In the genomic region with DNA sequence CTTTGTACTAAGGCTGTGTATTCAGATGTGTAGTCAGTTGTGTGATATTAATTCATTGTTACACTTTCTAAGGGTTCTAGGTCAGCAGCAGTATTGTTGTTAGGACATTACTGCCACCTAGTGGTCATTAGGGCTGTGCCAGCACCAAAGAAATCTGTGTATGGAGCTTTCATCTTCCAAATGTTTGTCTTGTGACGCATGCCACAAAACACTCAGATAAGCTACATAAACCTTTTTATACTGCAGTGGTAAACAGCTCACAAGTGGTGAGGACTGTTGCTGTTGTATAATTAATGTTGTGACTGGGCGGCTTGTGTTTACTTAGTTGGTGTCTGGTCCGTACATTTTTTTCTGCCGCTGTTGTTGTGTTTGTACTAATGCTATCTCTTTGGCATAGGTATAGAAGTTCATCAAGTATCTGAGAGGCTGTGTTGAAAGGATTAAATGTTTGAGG, we compare ENCODE assay signal across 8 cellular contexts. TPM values are rescaled to one million over a fixed set of nuclear protein-coding genes. Genes with fewer than 3 reads are reported as not detected.
DNase-seq lines count a peak whose midpoint lies in the region; ATAC-seq and TF ChIP-seq lines count a peak whose summit lies in the region.

No MANE protein-coding gene starts in this region.

- peak; percentile 67 for ATAC-seq in GM18519 (IDR thresholded peaks at IDR 0.05; ENCODE audit: low FRiP score, unreplicated experiment)
- ATAC-seq in HG03354 (IDR thresholded peaks at IDR 0.05; ENCODE audit: poor library complexity, severe bottlenecking, unreplicated experiment) = peak; percentile 63
- ATAC-seq in activated CD8-positive, alpha-beta T cell treated with anti-CD3 and anti-CD28 coated beads for 36 hours = peak; percentile 25
- peak; percentile 95 for ATAC-seq in mucosa of descending colon
- peak; percentile 44 for ATAC-seq in stimulated activated naive CD8-positive, alpha-beta T cell treated with anti-CD3 and anti-CD28 coated beads, Interleukin-15, Interleukin-2, amounts not matched to agents 100 U/mL and 50 U/mL, for 24 hours

- peaks cover 5% of the 10 kb centered on the region for H3K9me3 Mint-ChIP-seq in activated CD8-positive, alpha-beta T cell treated with anti-CD3 and anti-CD28 coated beads for 36 hours
- H3K9me3 Mint-ChIP-seq in endodermal cell = no peaks in the 10 kb centered on the region

- peaks cover 8% of the 10 kb centered on the region for H3K36me3 Mint-ChIP-seq in activated CD8-positive, alpha-beta T cell treated with anti-CD3 and anti-CD28 coated beads for 36 hours (ENCODE audit: low read depth)
- no peaks in the 10 kb centered on the region for H3K36me3 Mint-ChIP-seq in endodermal cell (ENCODE audit: low read depth)

- H3K4me3 ChIP-seq in endodermal cell (ENCODE audit: low read length) (no peak overlapping the region), mucosa of descending colon (no peak overlapping the region)

- DNase-seq in AG20443 (ENCODE audit: low spot score) (peak; percentile 80), NCI-H69 (lab: John Stamatoyannopoulos, UW) (peak; percentile 74), endodermal cell (peak; percentile 82), mucosa of descending colon (peak in 1 of 3 donors; percentile 89)
- DNase-seq in activated CD8-positive, alpha-beta T cell treated with anti-CD3 and anti-CD28 coated beads for 36 hours = peak; percentile 79
- peak; percentile 62 for DNase-seq in stimulated activated naive CD8-positive, alpha-beta T cell treated with anti-CD3 and anti-CD28 coated beads, Interleukin-15, Interleukin-2, amounts not matched to agents 100 U/mL and 50 U/mL, for 24 hours

- no peak overlapping the region for H3K9ac ChIP-seq in endodermal cell (ENCODE audit: extremely low read depth, low read length, poor library complexity, severe bottlenecking)

- H3K27me3 ChIP-seq in endodermal cell (ENCODE audit: control insufficient read depth, insufficient read depth, low read length, poor library complexity, severe bottlenecking) = no peaks in the 10 kb centered on the region

- peaks cover 83% of the 10 kb centered on the region for H3K4me1 Mint-ChIP-seq in activated CD8-positive, alpha-beta T cell treated with anti-CD3 and anti-CD28 coated beads for 36 hours (ENCODE audit: low read depth)
- H3K4me1 Mint-ChIP-seq in endodermal cell = peaks cover 20% of the 10 kb centered on the region

- H3K4me1 ChIP-seq in endodermal cell (ENCODE audit: control insufficient read depth, insufficient read depth, low read length) = peaks cover 14% of the 10 kb centered on the region
- peaks cover 5% of the 10 kb centered on the region for H3K4me1 ChIP-seq in mucosa of descending colon (ENCODE audit: low read depth)

- H3K9me3 ChIP-seq in endodermal cell (ENCODE audit: control insufficient read depth, low read length) (no peaks in the 10 kb centered on the region), mucosa of descending colon (no peaks in the 10 kb centered on the region)

- no peaks in the 10 kb centered on the region for H3K27me3 Mint-ChIP-seq in activated CD8-positive, alpha-beta T cell treated with anti-CD3 and anti-CD28 coated beads for 36 hours
- H3K27me3 Mint-ChIP-seq in endodermal cell (ENCODE audit: insufficient read depth) = no peaks in the 10 kb centered on the region

- WGBS in endodermal cell (ENCODE audit: insufficient coverage in 1 of 2, insufficient read length in 1 of 2), 2 experiments = 56% methylated on average over 4 of the region's 4 CpGs; no CpG with 5 or more reads in 1 of the 2 experiments

- TF ChIP-seq CTCF in activated CD8-positive, alpha-beta T cell treated with anti-CD3 and anti-CD28 coated beads for 36 hours (IDR thresholded peaks at IDR 0.05) = peak; percentile 88
- TF ChIP-seq CTCF in endodermal cell (conservative IDR thresholded peaks at IDR 0.05) (peak; percentile 97), mucosa of descending colon (IDR thresholded peaks at IDR 0.05) (peak; percentile 75)

- no peak overlapping the region for H3K4me3 Mint-ChIP-seq in activated CD8-positive, alpha-beta T cell treated with anti-CD3 and anti-CD28 coated beads for 36 hours
- no peak overlapping the region for H3K4me3 Mint-ChIP-seq in endodermal cell

- H3K36me3 ChIP-seq in endodermal cell (ENCODE audit: control insufficient read depth, insufficient read depth, low read length) = no peaks in the 10 kb centered on the region
- H3K36me3 ChIP-seq in mucosa of descending colon (ENCODE audit: low read depth) = no peaks in the 10 kb centered on the region

- CTCF ChIA-PET in activated CD8-positive, alpha-beta T cell treated with anti-CD3 and anti-CD28 coated beads for 36 hours (lab: Charles Lee) = interaction anchor here (0.5 to 16.8 kb wide), 70 partner anchors 9 to 394 kb away, joined by 3 to 301 read pairs (median 5); a partner anchor contains a TSS

- POLR2A ChIA-PET in activated CD8-positive, alpha-beta T cell treated with anti-CD3 and anti-CD28 coated beads for 36 hours (lab: Charles Lee) = interaction anchor here (0.6 to 4.8 kb wide), 12 partner anchors 10 to 392 kb away, joined by 3 to 39 read pairs (median 4); a partner anchor contains a TSS

- intact Hi-C loops in activated CD8-positive, alpha-beta T cell treated with anti-CD3 and anti-CD28 coated beads for 36 hours (cut with micrococcal nuclease) = loop anchor here (1.0 to 2.0 kb wide), 2 partner anchors 151 to 368 kb away; no protein-coding TSS in a partner anchor
- intact Hi-C loops in mucosa of descending colon (cut with DNase I, micrococcal nuclease) = loop anchor here (5.0 to 10.0 kb wide), 2 partner anchors 364 to 366 kb away; no protein-coding TSS in a partner anchor

- H3K27ac Mint-ChIP-seq in activated CD8-positive, alpha-beta T cell treated with anti-CD3 and anti-CD28 coated beads for 36 hours = peak overlapping the region; percentile 43
- H3K27ac Mint-ChIP-seq in endodermal cell = no peak overlapping the region

- H3K27ac ChIP-seq in endodermal cell (ENCODE audit: low read depth, low read length) = no peak overlapping the region

RNA-seq across cellular contexts. Expression of a gene that starts 51.7 kb away (rescaled TPM):
- 10 to 100 TPM; 63.9 to 66.4 TPM for total RNA-seq in activated CD8-positive, alpha-beta T cell treated with anti-CD3 and anti-CD28 coated beads for 36 hours
- total RNA-seq in endodermal cell = under 1 TPM; 0.35 to 0.53 TPM
- 12.1 TPM for polyA plus RNA-seq in endodermal cell (2013, experiment 1 of 2)
- polyA plus RNA-seq in endodermal cell (2013, experiment 2 of 2) = 7.9 TPM
- total RNA-seq in mucosa of descending colon = 10 to 100 TPM in 2 of 3 donors, 1 to 10 TPM in 1; 4.8 to 14.9 (median 12.3) TPM

Comparison
In these comparisons a context has a peak if more than half of its experiments do, and no peak if none do; other contexts are left out.
1. ATAC-seq: peak in every context shown above with its lines; median percentile 95 in mucosa of descending colon; 67 in GM18519; 63 in HG03354; 44 in stimulated activated naive CD8-positive, alpha-beta T cell treated with anti-CD3 and anti-CD28 coated beads, Interleukin-15, Interleukin-2, amounts not matched to agents 100 U/mL and 50 U/mL, for 24 hours; 25 in activated CD8-positive, alpha-beta T cell treated with anti-CD3 and anti-CD28 coated beads for 36 hours.
2. RNA of a gene that starts 51.7 kb away (total RNA-seq): 63.9 to 66.4 TPM in activated CD8-positive, alpha-beta T cell treated with anti-CD3 and anti-CD28 coated beads for 36 hours; 4.8 to 14.9 TPM in mucosa of descending colon and 0.35 to 0.53 TPM in endodermal cell; every median in the first group is over 4 times any median in the second.
3. Peak in every context shown above with its lines, with median percentiles within 50 percentile points of each other: CTCF ChIP-seq.